Comparison of ENCODE assay signal across 18 cellular contexts in the genomic region with DNA sequence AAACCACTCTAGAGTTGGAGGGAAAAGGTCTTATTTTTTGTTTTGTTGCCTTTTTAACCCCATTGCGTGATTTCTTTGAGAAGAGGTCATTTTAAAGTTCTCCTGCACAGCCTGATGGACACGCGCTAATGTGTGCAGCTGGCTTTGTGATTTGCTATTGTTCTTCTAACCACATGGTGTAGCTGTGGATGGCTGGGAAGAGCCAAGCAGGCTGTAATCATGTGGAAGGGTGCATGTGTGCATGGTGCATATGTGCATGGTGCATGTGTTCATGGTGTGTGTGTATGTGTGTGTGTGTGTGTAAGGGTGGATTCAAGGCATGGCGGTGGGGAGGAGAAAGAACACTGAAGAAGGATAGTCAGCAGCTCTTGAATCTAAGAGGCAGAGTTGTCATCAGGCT.
DNase-seq lines count a peak whose midpoint lies in the region; ATAC-seq, FAIRE-seq and TF ChIP-seq lines count a peak whose summit lies in the region.
"Had no signal": no experiment of that assay in that cellular context is flagged by ENCODE, and none has a peak within 500 bp of the region (broad histone marks: within the 10 kb centered on the region; RNA-seq: fewer than 3 reads in every experiment).

No MANE protein-coding gene starts in this region.

- no peak for TF ChIP-seq RAD21 in neural cell (conservative IDR thresholded peaks at IDR 0.05)

- no peaks in the 10 kb centered on the region for H4K20me1 ChIP-seq in neural cell (ENCODE audit: insufficient read depth)
- H4K20me1 ChIP-seq in GM23338 (replicated peaks; ENCODE audit: insufficient read depth): no peaks in the 10 kb centered on the region

- H3F3A ChIP-seq in neural cell (ENCODE audit: insufficient read depth, low read length, poor library complexity, severe bottlenecking): no peaks in the 10 kb centered on the region
- no peaks in the 10 kb centered on the region for H3F3A ChIP-seq in GM23338 (replicated peaks; ENCODE audit: low read depth)

- no peak overlapping the region for H3K27ac Mint-ChIP-seq in activated CD8-positive, alpha-beta T cell treated with anti-CD3 and anti-CD28 coated beads for 36 hours
- H3K27ac Mint-ChIP-seq in GM23338: no peak overlapping the region
- H3K27ac Mint-ChIP-seq: activated CD4-positive, alpha-beta T cell treated with anti-CD3 and anti-CD28 coated beads, Interleukin-2, amount 10 ng/mL, durations not matched to agents 24 days and 14 days; activated naive CD8-positive, alpha-beta T cell treated with anti-CD3 and anti-CD28 coated beads for 36 hours; nephron had no signal

- no peaks in the 10 kb centered on the region for H3K27me3 Mint-ChIP-seq in activated CD8-positive, alpha-beta T cell treated with anti-CD3 and anti-CD28 coated beads for 36 hours
- H3K27me3 Mint-ChIP-seq in GM23338 (ENCODE audit: insufficient read depth, low read depth, poor library complexity): peaks cover 4% of the 10 kb centered on the region
- H3K27me3 Mint-ChIP-seq: activated naive CD8-positive, alpha-beta T cell treated with anti-CD3 and anti-CD28 coated beads for 36 hours had no signal

- CTCF ChIA-PET in activated CD8-positive, alpha-beta T cell treated with anti-CD3 and anti-CD28 coated beads for 36 hours (lab: Charles Lee): interaction anchor here (0.7 kb wide), 2 partner anchors 8 to 203 kb away, joined by 3 read pairs; no protein-coding TSS in a partner anchor

- no peaks in the 10 kb centered on the region for H3K4me1 ChIP-seq in GM23338 (ENCODE audit: insufficient read depth)
- H3K4me1 ChIP-seq: Peyer's patch had no signal

- H3K79me2 ChIP-seq in neural cell (replicated peaks; ENCODE audit: insufficient read depth, low read length) (no peaks in the 10 kb centered on the region), GM23338 (replicated peaks; ENCODE audit: insufficient read depth) (no peaks in the 10 kb centered on the region)

- POLR2A ChIA-PET in activated CD8-positive, alpha-beta T cell treated with anti-CD3 and anti-CD28 coated beads for 36 hours (lab: Charles Lee): interaction anchor here (0.6 kb wide), 1 partner anchor 847 kb away, joined by 3 read pairs; no protein-coding TSS in a partner anchor

- H3K27me3 ChIP-seq in neural cell (ENCODE audit: insufficient read depth, low read depth, low read length) (no peaks in the 10 kb centered on the region), GM23338 (ENCODE audit: insufficient read depth) (no peaks in the 10 kb centered on the region)
- H3K27me3 ChIP-seq: Peyer's patch, suprapubic skin had no signal

- no peaks in the 10 kb centered on the region for H3K9me3 ChIP-seq in neural cell (ENCODE audit: low read length)
- H3K9me3 ChIP-seq: Peyer's patch, suprapubic skin had no signal

- DNase-seq in COR-L47 (lab: John Stamatoyannopoulos, UW): peak; percentile 5
- DNase-seq in NCI-H2227 treated with DMSO at 0.1 percent for 48 hours (lab: John Stamatoyannopoulos, UW): peak; percentile 71
- DNase-seq in fibroblast of the aortic adventitia (ENCODE audit: low read depth): peak; percentile 14
- no peak for DNase-seq in activated CD8-positive, alpha-beta T cell treated with anti-CD3 and anti-CD28 coated beads for 36 hours
- no peak for DNase-seq in RCC 7860 (ENCODE audit: low spot score)
- no peak for DNase-seq in GM23338 (ENCODE audit: low spot score)
- DNase-seq: activated CD4-positive, alpha-beta T cell treated with anti-CD3 and anti-CD28 coated beads, Interleukin-2, amount 10 ng/mL, durations not matched to agents 24 days and 14 days; activated naive CD8-positive, alpha-beta T cell treated with anti-CD3 and anti-CD28 coated beads for 36 hours; effector CD4-positive, alpha-beta T cell; EL; NCI-H1436; Peyer's patch had no signal

- H3K36me3 ChIP-seq in neural cell (ENCODE audit: insufficient read depth, low read length) (no peaks in the 10 kb centered on the region), GM23338 (ENCODE audit: insufficient read depth) (no peaks in the 10 kb centered on the region)
- H3K36me3 ChIP-seq: Peyer's patch, suprapubic skin had no signal

- H3K4me2 ChIP-seq in neural cell (ENCODE audit: low read length) (no peak overlapping the region), GM23338 (no peak overlapping the region)

- H3K9me2 ChIP-seq in neural cell (ENCODE audit: insufficient read depth, low read length) (no peaks in the 10 kb centered on the region), GM23338 (ENCODE audit: insufficient read depth) (no peaks in the 10 kb centered on the region)

- H3K9ac ChIP-seq in neural cell (ENCODE audit: low read length): no peak overlapping the region

- ATAC-seq in HG02885 (IDR thresholded peaks at IDR 0.05; ENCODE audit: poor library complexity, unreplicated experiment) (no peak), GM23338 (no peak)
- ATAC-seq in activated CD8-positive, alpha-beta T cell treated with anti-CD3 and anti-CD28 coated beads for 36 hours: no peak

- intact Hi-C loops in activated CD8-positive, alpha-beta T cell treated with anti-CD3 and anti-CD28 coated beads for 36 hours (cut with micrococcal nuclease): no loop called here

- no peak for FAIRE-seq in RCC 7860 (lab: Jason Lieb, UNC)
- FAIRE-seq: H54 had no signal

- no peak for TF ChIP-seq CTCF in fibroblast of the aortic adventitia (IDR thresholded peaks at IDR 0.05; ENCODE audit: insufficient read depth, low read length)
- TF ChIP-seq CTCF in neural cell (IDR thresholded peaks at IDR 0.05; ENCODE audit: poor library complexity, severe bottlenecking): peak; percentile 20
- TF ChIP-seq CTCF in activated CD8-positive, alpha-beta T cell treated with anti-CD3 and anti-CD28 coated beads for 36 hours (IDR thresholded peaks at IDR 0.05): no peak
- TF ChIP-seq CTCF in GM23338 (conservative IDR thresholded peaks at IDR 0.05; ENCODE audit: low read depth in 2 of 2): no peak

- H3K4me3 ChIP-seq in fibroblast of the aortic adventitia (ENCODE audit: low read depth, low read length): no peak overlapping the region
- H3K4me3 ChIP-seq in neural cell (ENCODE audit: low read length): no peak overlapping the region
- no peak overlapping the region for H3K4me3 ChIP-seq in GM23338
- H3K4me3 ChIP-seq: Peyer's patch, suprapubic skin had no signal

- H3K27ac ChIP-seq in neural cell (ENCODE audit: low read length) (no peak overlapping the region), GM23338 (ENCODE audit: low read depth) (no peak overlapping the region)
- H3K27ac ChIP-seq: Peyer's patch, suprapubic skin had no signal

- no peaks in the 10 kb centered on the region for H3K36me3 Mint-ChIP-seq in activated CD8-positive, alpha-beta T cell treated with anti-CD3 and anti-CD28 coated beads for 36 hours (ENCODE audit: low read depth)
- no peaks in the 10 kb centered on the region for H3K36me3 Mint-ChIP-seq in GM23338 (ENCODE audit: low read depth)
- H3K36me3 Mint-ChIP-seq: activated naive CD8-positive, alpha-beta T cell treated with anti-CD3 and anti-CD28 coated beads for 36 hours; CD14-positive monocyte had no signal

- H2AFZ ChIP-seq in neural cell (ENCODE audit: low read depth, low read length) (no peak overlapping the region), GM23338 (no peak overlapping the region)

- no peak for TF ChIP-seq EP300 in neural cell (conservative IDR thresholded peaks at IDR 0.05; ENCODE audit: poor library complexity, severe bottlenecking)

- no peaks in the 10 kb centered on the region for H3K4me1 Mint-ChIP-seq in activated CD8-positive, alpha-beta T cell treated with anti-CD3 and anti-CD28 coated beads for 36 hours (ENCODE audit: low read depth)
- 0 out of 3 replicates have a peak, but pooled peaks cover 4% of the 10 kb centered on the region for H3K4me1 Mint-ChIP-seq in GM23338
- H3K4me1 Mint-ChIP-seq: activated naive CD8-positive, alpha-beta T cell treated with anti-CD3 and anti-CD28 coated beads for 36 hours; CD14-positive monocyte; nephron had no signal

- H3K9me3 Mint-ChIP-seq in activated CD8-positive, alpha-beta T cell treated with anti-CD3 and anti-CD28 coated beads for 36 hours: no peaks in the 10 kb centered on the region
- no peaks in the 10 kb centered on the region for H3K9me3 Mint-ChIP-seq in GM23338
- H3K9me3 Mint-ChIP-seq: activated CD4-positive, alpha-beta T cell treated with anti-CD3 and anti-CD28 coated beads, Interleukin-2, amount 10 ng/mL, durations not matched to agents 24 days and 14 days; activated naive CD8-positive, alpha-beta T cell treated with anti-CD3 and anti-CD28 coated beads for 36 hours; CD14-positive monocyte; nephron had no signal

- no peak overlapping the region for H3K4me3 Mint-ChIP-seq in activated CD8-positive, alpha-beta T cell treated with anti-CD3 and anti-CD28 coated beads for 36 hours
- H3K4me3 Mint-ChIP-seq in GM23338: no peak overlapping the region
- H3K4me3 Mint-ChIP-seq: activated CD4-positive, alpha-beta T cell treated with anti-CD3 and anti-CD28 coated beads, Interleukin-2, amount 10 ng/mL, durations not matched to agents 24 days and 14 days; activated naive CD8-positive, alpha-beta T cell treated with anti-CD3 and anti-CD28 coated beads for 36 hours; CD14-positive monocyte; nephron had no signal

TF ChIP-seq in neural cell, 6 proteins besides CTCF, POLR2A, EP300 and RAD21 (continues in another document):
- TF ChIP-seq EZH2 (IDR thresholded peaks at IDR 0.05; ENCODE audit: borderline replicate concordance, insufficient read depth, low read length, poor library complexity, severe bottlenecking): no peak
- TF ChIP-seq MXI1 (conservative IDR thresholded peaks at IDR 0.05; ENCODE audit: poor library complexity, severe bottlenecking): no peak
- no peak for TF ChIP-seq TAF1 (IDR thresholded peaks at IDR 0.05; ENCODE audit: low read depth)
- no peak for TF ChIP-seq POLR2AphosphoS5 (IDR thresholded peaks at IDR 0.05)
- no peak for TF ChIP-seq SMC3 (conservative IDR thresholded peaks at IDR 0.05; ENCODE audit: poor library complexity)

TF ChIP-seq in GM23338, 12 proteins besides CTCF, POLR2A, EP300 and RAD21 (continues in another document):
- TF ChIP-seq EZH2phosphoT487 (IDR thresholded peaks at IDR 0.05; ENCODE audit: unreplicated experiment): no peak
- no peak for TF ChIP-seq ZNF331 (CRISPR knock-in tag; IDR thresholded peaks at IDR 0.05; ENCODE audit: low read depth)
- no peak for TF ChIP-seq ETS1 (IDR thresholded peaks at IDR 0.05)
- no peak for TF ChIP-seq ZNF114 (CRISPR knock-in tag; IDR thresholded peaks at IDR 0.05)
- no peak for TF ChIP-seq STAT1 (IDR thresholded peaks at IDR 0.05; ENCODE audit: unreplicated experiment)
- TF ChIP-seq EZH2 (IDR thresholded peaks at IDR 0.05; ENCODE audit: low read depth, unreplicated experiment): no peak
- no peak for TF ChIP-seq JUNB (IDR thresholded peaks at IDR 0.05; ENCODE audit: unreplicated experiment)
- TF ChIP-seq POLR2AphosphoS5 (IDR thresholded peaks at IDR 0.05; ENCODE audit: low read depth): no peak

Comparison
In these comparisons a context has a peak if more than half of its experiments do, and no peak if none do; other contexts are left out.
1. DNase-seq: peak in COR-L47 (single experiment), NCI-H2227 treated with DMSO at 0.1 percent for 48 hours (single experiment) and fibroblast of the aortic adventitia (single experiment); none in activated CD8-positive, alpha-beta T cell treated with anti-CD3 and anti-CD28 coated beads for 36 hours (single experiment), RCC 7860 (single experiment) and GM23338 (single experiment).